8 cellular contexts compared by ENCODE assay signal in the genomic region with DNA sequence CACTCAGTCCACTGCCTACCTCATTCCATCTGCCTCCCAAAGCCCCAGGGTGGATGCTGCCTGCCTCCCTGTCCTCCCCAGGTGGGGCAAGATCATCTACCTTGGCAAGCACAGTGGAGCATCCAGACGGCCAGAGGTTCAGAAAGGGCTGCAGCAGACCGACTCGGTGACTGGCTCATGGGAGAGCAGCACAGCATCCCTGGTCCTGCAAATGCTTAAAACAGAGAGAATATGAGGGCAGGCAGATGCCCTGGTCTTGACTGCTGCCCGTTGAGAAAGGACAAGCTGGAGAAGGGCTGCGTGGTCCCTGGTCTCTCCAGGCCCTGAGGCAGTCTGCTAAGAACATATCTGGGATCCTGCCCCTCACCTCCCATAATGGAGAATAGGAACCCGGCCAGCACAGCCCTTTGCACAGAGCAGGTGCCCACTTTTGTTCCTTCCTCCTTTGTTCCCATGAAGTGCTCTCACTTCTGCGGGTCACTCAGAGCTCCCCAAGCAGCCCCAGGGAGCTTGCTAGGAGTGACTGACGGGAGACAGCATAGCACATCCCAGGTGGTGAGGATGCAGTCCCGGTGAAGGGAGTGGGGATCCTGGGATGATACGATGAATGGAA. TPM values are rescaled to one million over a fixed set of nuclear protein-coding genes. Genes with fewer than 3 reads are reported as not detected.
DNase-seq lines count a peak whose midpoint lies in the region; ATAC-seq, FAIRE-seq and TF ChIP-seq lines count a peak whose summit lies in the region.

No MANE protein-coding gene starts in this region.

- POLR2A ChIA-PET in PC-9 (lab: Charles Lee; ENCODE audit: unreplicated experiment) = no interaction called here
- POLR2A ChIA-PET in endothelial cell of umbilical vein (lab: Charles Lee) = interaction anchor here (1.2 kb wide), 1 partner anchor 16 kb away, joined by 4 read pairs; no protein-coding TSS in a partner anchor

- TF ChIP-seq POLR2A in endothelial cell of umbilical vein (IDR thresholded peaks at IDR 0.05; ENCODE audit: low read depth, low read length) = no peak

- H3K9me3 ChIP-seq in PC-9 (ENCODE audit: insufficient read depth, low read depth) = no peaks in the 10 kb centered on the region
- H3K9me3 ChIP-seq in endothelial cell of umbilical vein (replicated peaks; ENCODE audit: control insufficient read depth, insufficient read depth, low read length) = no peaks in the 10 kb centered on the region

- no peaks in the 10 kb centered on the region for H4K20me1 ChIP-seq in PC-9 (ENCODE audit: insufficient read depth)
- no peaks in the 10 kb centered on the region for H4K20me1 ChIP-seq in endothelial cell of umbilical vein (replicated peaks; ENCODE audit: control insufficient read depth, extremely low read depth, insufficient read depth, low read length)

- H3F3A ChIP-seq in PC-9 (ENCODE audit: insufficient read depth, low read depth) = no peaks in the 10 kb centered on the region

- ATAC-seq in activated CD4-positive, CD25-positive, alpha-beta regulatory T cell treated with anti-CD3 and anti-CD28 coated beads, Interleukin-2, amount 50 U/mL, for 24 hours = no peak
- ATAC-seq in HG02938 (IDR thresholded peaks at IDR 0.05; ENCODE audit: unreplicated experiment) = no peak

- H3K4me3 ChIP-seq in GM06990 (replicated peaks; ENCODE audit: low read depth, low read length) (peak overlapping the region; percentile 76), PC-9 (peak overlapping the region; percentile 82; the same call in 1 of the 2 replicates), endothelial cell of umbilical vein (replicated peaks in 1 of 3; ENCODE audit: insufficient read depth in 1 of 3, low read depth in 1 of 3, low read length in 3 of 3) (peak overlapping the region in 1 of 3 experiments; percentile 70), retinal pigment epithelial cell (ENCODE audit: low read length) (peak overlapping the region; percentile 81)

- H2AFZ ChIP-seq in PC-9 (no peak overlapping the region), endothelial cell of umbilical vein (ENCODE audit: low read depth, low read length) (no peak overlapping the region)

- no peak overlapping the region for H3K27ac ChIP-seq in PC-9
- H3K27ac ChIP-seq in endothelial cell of umbilical vein (ENCODE audit: insufficient read depth, low read depth, low read length) = no peak overlapping the region

- peaks cover 19% of the 10 kb centered on the region for H3K36me3 ChIP-seq in GM06990 (ENCODE audit: control insufficient read depth, insufficient read depth, low read length)
- H3K36me3 ChIP-seq in PC-9 (ENCODE audit: low read depth) = peaks cover 8% of the 10 kb centered on the region; the same call in 1 of the 2 replicates
- H3K36me3 ChIP-seq in endothelial cell of umbilical vein (ENCODE audit: control insufficient read depth in 2 of 2, extremely low read depth in 1 of 2, insufficient read depth in 2 of 2, low read length in 2 of 2) = peaks cover 2 to 11% of the 10 kb centered on the region in 2 experiments

- no peak for DNase-seq in GM06990 (ENCODE audit: extremely low read depth, insufficient read length)
- DNase-seq in PC-9 = no peak
- no peak for DNase-seq in endothelial cell of umbilical vein (ENCODE audit: low read depth, low spot score)
- no peak for DNase-seq in retinal pigment epithelial cell (ENCODE audit: low read depth)
- no peak for DNase-seq in AG08395 (ENCODE audit: low spot score)
- DNase-seq in NCI-H2107 (lab: John Stamatoyannopoulos, UW) = no peak

- H3K27me3 ChIP-seq in GM06990 (replicated peaks; ENCODE audit: control insufficient read depth, insufficient read depth, low read length) (no peaks in the 10 kb centered on the region), PC-9 (ENCODE audit: insufficient read depth, low read depth) (no peaks in the 10 kb centered on the region), endothelial cell of umbilical vein (ENCODE audit: control insufficient read depth in 2 of 2, insufficient read depth in 2 of 2, low read length in 2 of 2) (no peaks in the 10 kb centered on the region)

- H3K4me2 ChIP-seq in PC-9 = peak overlapping the region; percentile 95; the same call in 1 of the 2 replicates
- peak overlapping the region; percentile 86 for H3K4me2 ChIP-seq in endothelial cell of umbilical vein (ENCODE audit: insufficient read depth, low read length)

- intact Hi-C loops in PC-9 (cut with micrococcal nuclease; ENCODE audit: unreplicated experiment) (loop anchor here (5.0 kb wide), 1 partner anchor 133 kb away; no protein-coding TSS in a partner anchor), endothelial cell of umbilical vein (cut with micrococcal nuclease) (no loop called here)

- no peaks in the 10 kb centered on the region for H3K9me2 ChIP-seq in PC-9 (ENCODE audit: insufficient read depth)

- H3K9me1 ChIP-seq in endothelial cell of umbilical vein (replicated peaks; ENCODE audit: control insufficient read depth, extremely low read depth, insufficient read depth, low read length) = no peaks in the 10 kb centered on the region

- FAIRE-seq in endothelial cell of umbilical vein (lab: Jason Lieb, UNC) = no peak

- BruUV-seq in PC-9 (replicated peaks; lab: Mats Ljungman, UMichigan) (no TSS peak), endothelial cell of umbilical vein (replicated peaks; lab: Mats Ljungman, UMichigan) (no TSS peak)

- dilution Hi-C loops in endothelial cell of umbilical vein (cut with MboI; ENCODE audit: extremely low pct_ligation_motif_present, low sequenced_read_pairs) = no loop called here

- H3K79me2 ChIP-seq in PC-9 (ENCODE audit: low read depth) = peaks cover 15% of the 10 kb centered on the region; the same call in 1 of the 2 replicates
- H3K79me2 ChIP-seq in endothelial cell of umbilical vein (ENCODE audit: control insufficient read depth, insufficient read depth, low read length) = peaks cover 9% of the 10 kb centered on the region

- TF ChIP-seq CTCF in GM06990 (IDR thresholded peaks at IDR 0.05; ENCODE audit: insufficient read depth, low read length, poor library complexity, severe bottlenecking) = no peak
- TF ChIP-seq CTCF in PC-9 (conservative IDR thresholded peaks at IDR 0.05) = no peak
- TF ChIP-seq CTCF in endothelial cell of umbilical vein (IDR thresholded peaks at IDR 0.05; ENCODE audit: extremely low read depth in 1 of 2, insufficient read depth in 1 of 2, low read depth in 1 of 2, low read length in 2 of 2) = no peak
- TF ChIP-seq CTCF in retinal pigment epithelial cell (conservative IDR thresholded peaks at IDR 0.05; ENCODE audit: low read depth, low read length) = no peak

- H3K9ac ChIP-seq in endothelial cell of umbilical vein (replicated peaks; ENCODE audit: extremely low read depth, insufficient read depth, low read length) = peak overlapping the region; percentile 90

- H3K4me1 ChIP-seq in PC-9 (replicated peaks; ENCODE audit: insufficient read depth) (0 out of 2 replicates have a peak, but pooled peaks cover 4% of the 10 kb centered on the region), endothelial cell of umbilical vein (ENCODE audit: control insufficient read depth, extremely low read depth, insufficient read depth, low read length) (peaks cover 6% of the 10 kb centered on the region)

- CTCF ChIA-PET in PC-9 (lab: Charles Lee) (interaction anchor here (1.2 kb wide), 1 partner anchor 22 kb away, joined by 4 read pairs; no protein-coding TSS in a partner anchor), endothelial cell of umbilical vein (lab: Charles Lee) (interaction anchor here (1.1 to 1.8 kb wide), 5 partner anchors 16 to 801 kb away, joined by 3 to 7 read pairs (median 6); no protein-coding TSS in a partner anchor)

TF ChIP-seq in endothelial cell of umbilical vein, 7 proteins besides CTCF, POLR2A, EP300 and RAD21:
- TF ChIP-seq GATA2 (IDR thresholded peaks at IDR 0.05; ENCODE audit: insufficient read depth, insufficient read length, low read depth, low read length) = no peak
- no peak for TF ChIP-seq JUN (IDR thresholded peaks at IDR 0.05; ENCODE audit: borderline replicate concordance, insufficient read depth, insufficient read length, low read depth)
- TF ChIP-seq, protein P1, sequence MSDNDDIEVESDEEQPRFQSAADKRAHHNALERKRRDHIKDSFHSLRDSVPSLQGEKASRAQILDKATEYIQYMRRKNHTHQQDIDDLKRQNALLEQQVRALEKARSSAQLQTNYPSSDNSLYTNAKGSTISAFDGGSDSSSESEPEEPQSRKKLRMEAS (IDR thresholded peaks at IDR 0.05; ENCODE audit: insufficient read depth, insufficient read length) = no peak
- no peak for TF ChIP-seq POLR2AphosphoS5 (IDR thresholded peaks at IDR 0.05; ENCODE audit: insufficient read depth, low read depth, low read length)
- TF ChIP-seq MYC (IDR thresholded peaks at IDR 0.05; ENCODE audit: low read depth, low read length) = no peak

RNA-seq across cellular contexts. Expression of a gene that starts 1.4 kb away (rescaled TPM):
- total RNA-seq in PC-9 (2021) = 43.2 and 47.0 TPM in 2 replicates
- 60.7 and 67.1 TPM in 2 replicates for total RNA-seq in endothelial cell of umbilical vein
- 67.5 and 81.3 TPM in 2 replicates for polyA plus RNA-seq in endothelial cell of umbilical vein
- 50.2 and 60.3 TPM in 2 replicates for polyA plus RNA-seq in endothelial cell of umbilical vein (2011; cell fraction: cytosol; rRNA removed)
- polyA plus RNA-seq in endothelial cell of umbilical vein (2011; cell fraction: nucleus; rRNA removed) = 161 and 206 TPM in 2 replicates
- polyA plus RNA-seq in endothelial cell of umbilical vein (2012) = 51.9 and 57.0 TPM in 2 replicates
- 74.0 and 76.0 TPM in 2 replicates for polyA minus RNA-seq in endothelial cell of umbilical vein
- 15.3 TPM for polyA minus RNA-seq in endothelial cell of umbilical vein (2011; cell fraction: cytosol; rRNA and poly(A)+ RNA removed)
- polyA minus RNA-seq in endothelial cell of umbilical vein (2011; cell fraction: nucleus; rRNA and poly(A)+ RNA removed) = 57.5 and 66.8 TPM in 2 replicates

RNA-seq across cellular contexts. Expression of a gene that starts 30.3 kb away (rescaled TPM):
- 28.0 and 28.2 TPM in 2 replicates for total RNA-seq in PC-9 (2021)
- 7.0 TPM in 2 replicates for total RNA-seq in endothelial cell of umbilical vein
- 11.8 and 13.7 TPM in 2 replicates for polyA plus RNA-seq in endothelial cell of umbilical vein
- 6.6 and 6.9 TPM in 2 replicates for polyA plus RNA-seq in endothelial cell of umbilical vein (2011; cell fraction: cytosol; rRNA removed)
- 63.3 and 69.4 TPM in 2 replicates for polyA plus RNA-seq in endothelial cell of umbilical vein (2011; cell fraction: nucleus; rRNA removed)
- polyA plus RNA-seq in endothelial cell of umbilical vein (2012) = 4.3 and 7.6 TPM in 2 replicates
- 3.7 and 4.3 TPM in 2 replicates for polyA minus RNA-seq in endothelial cell of umbilical vein
- 2.3 TPM for polyA minus RNA-seq in endothelial cell of umbilical vein (2011; cell fraction: cytosol; rRNA and poly(A)+ RNA removed)
- 7.3 and 8.6 TPM in 2 replicates for polyA minus RNA-seq in endothelial cell of umbilical vein (2011; cell fraction: nucleus; rRNA and poly(A)+ RNA removed)
